Comparison of ENCODE assay signal across 8 cellular contexts in genomic region chr6:12150812-12151432, GRCh38.
DNase-seq lines count a peak whose midpoint lies in the region; ATAC-seq and TF ChIP-seq lines count a peak whose summit lies in the region.

No MANE protein-coding gene starts in this region.

- no peaks in the 10 kb centered on the region for H3K36me3 ChIP-seq in lower lobe of right lung

- H3K4me1 ChIP-seq in lower lobe of right lung, result no peaks in the 10 kb centered on the region

- TF ChIP-seq CTCF in GM10266 (IDR thresholded peaks at IDR 0.05; ENCODE audit: control insufficient read depth, insufficient read depth, low read depth, missing control alignments) (peak; percentile 14), lower lobe of right lung (IDR thresholded peaks at IDR 0.05) (peak; percentile 38)

- no peaks in the 10 kb centered on the region for H3K27me3 ChIP-seq in lower lobe of right lung (ENCODE audit: low read depth)

- DNase-seq in GM10266 (ENCODE audit: extremely low spot score) (no peak), MV-4-11 (lab: John Stamatoyannopoulos, UW) (peak; percentile 10), lower lobe of right lung (no peak)

- no peaks in the 10 kb centered on the region for H3K9me3 ChIP-seq in lower lobe of right lung

- H3K27ac ChIP-seq in angular gyrus (ENCODE audit: low read depth, low read length) (peak overlapping the region; percentile 62), lower lobe of right lung (no peak overlapping the region)

- H3K4me3 ChIP-seq in lower lobe of right lung, result no peak overlapping the region

- intact Hi-C loops in lower lobe of right lung (cut with DNase I), result no loop called here

- ATAC-seq in lower lobe of right lung (no peak), GM18502 (IDR thresholded peaks at IDR 0.05; ENCODE audit: poor library complexity, unreplicated experiment) (no peak), GM21786 (IDR thresholded peaks at IDR 0.05; ENCODE audit: unreplicated experiment) (no peak), GM18909 (IDR thresholded peaks at IDR 0.05; ENCODE audit: poor library complexity, unreplicated experiment) (no peak), HG03095 (IDR thresholded peaks at IDR 0.05; ENCODE audit: unreplicated experiment) (no peak)
